Comparison of ENCODE assay signal across 1 cellular context in genomic region chr1:234694661-234695060, GRCh38.
TF ChIP-seq lines count a peak whose summit lies in the region.

No MANE protein-coding gene starts in this region.

TF ChIP-seq in K562, 482 proteins besides CTCF, POLR2A, EP300 and RAD21 (continued from another document):
- no peak for TF ChIP-seq AFF1 (IDR thresholded peaks at IDR 0.05; ENCODE audit: low read depth in 1 of 2, partially characterized antibody in 2 of 2)
- no peak for TF ChIP-seq ZNF280B (CRISPR knock-in tag; IDR thresholded peaks at IDR 0.05)
TF ChIP-seq in K562: peak in this region for 0.
